In genomic region chr19:33290956-33291622, GRCh38 we compare ENCODE assay signal across 15 cellular contexts. TPM values are rescaled to one million over a fixed set of nuclear protein-coding genes. Genes with fewer than 3 reads are reported as not detected.
DNase-seq lines count a peak whose midpoint lies in the region; ATAC-seq, FAIRE-seq and TF ChIP-seq lines count a peak whose summit lies in the region.
"Had no signal": no experiment of that assay in that cellular context is flagged by ENCODE, and none has a peak within 500 bp of the region (broad histone marks: within the 10 kb centered on the region; RNA-seq: fewer than 3 reads in every experiment).

No MANE protein-coding gene starts in this region.

- H3K79me2 ChIP-seq in GM23248 (ENCODE audit: insufficient read depth) (no peaks in the 10 kb centered on the region), keratinocyte (ENCODE audit: control insufficient read depth, insufficient read depth, low read length) (no peaks in the 10 kb centered on the region)

- no peaks in the 10 kb centered on the region for H3K9me2 ChIP-seq in GM23248 (ENCODE audit: insufficient read depth)

- peaks cover 22% of the 10 kb centered on the region for H3K27me3 ChIP-seq in GM23248 (replicated peaks; ENCODE audit: insufficient read depth)
- H3K27me3 ChIP-seq in keratinocyte (ENCODE audit: control insufficient read depth, extremely low read depth, insufficient read depth, low read length), result no peaks in the 10 kb centered on the region

- no peaks in the 10 kb centered on the region for H3K9me1 ChIP-seq in keratinocyte (ENCODE audit: control insufficient read depth, extremely low read depth, insufficient read depth, low read length)

- H3K4me2 ChIP-seq in GM23248 (ENCODE audit: unreplicated experiment), result no peak overlapping the region
- no peak overlapping the region for H3K4me2 ChIP-seq in keratinocyte (ENCODE audit: control insufficient read depth, extremely low read depth, insufficient read depth, low read depth, low read length)

- H3F3A ChIP-seq in GM23248 (ENCODE audit: insufficient read depth), result peaks cover 12% of the 10 kb centered on the region

- H3K36me3 ChIP-seq in GM23248 (ENCODE audit: low read depth), result no peaks in the 10 kb centered on the region
- H3K36me3 ChIP-seq in keratinocyte (ENCODE audit: control insufficient read depth in 2 of 2, extremely low read depth in 1 of 2, insufficient read depth in 2 of 2, low read length in 2 of 2), result no peaks in the 10 kb centered on the region

- in situ Hi-C loops in GM23248 (cut with MboI), result no loop called here

- H4K20me1 ChIP-seq in GM23248 (ENCODE audit: insufficient read depth) (no peaks in the 10 kb centered on the region), keratinocyte (ENCODE audit: control insufficient read depth, extremely low read depth, insufficient read depth, low read length) (no peaks in the 10 kb centered on the region)
- H4K20me1 ChIP-seq: BLaER1 treated with 17β-estradiol and CSF1 and Interleukin-3, amounts not matched to agents 10 nM and 100 nM had no signal

- H3K4me1 ChIP-seq in GM23248 (ENCODE audit: insufficient read depth), result peaks cover 11% of the 10 kb centered on the region
- H3K4me1 ChIP-seq in keratinocyte (ENCODE audit: control insufficient read depth, extremely low read depth, insufficient read depth, low read length), result peaks cover 50% of the 10 kb centered on the region

- no peak for FAIRE-seq in keratinocyte (lab: Jason Lieb, UNC)

- H2AFZ ChIP-seq in GM23248 (no peak overlapping the region), keratinocyte (ENCODE audit: control insufficient read depth, low read length) (no peak overlapping the region)

- H3K27ac ChIP-seq in GM23248 (no peak overlapping the region), keratinocyte (ENCODE audit: control insufficient read depth, insufficient read depth, low read length) (no peak overlapping the region)
- H3K27ac ChIP-seq: epithelial cell of prostate, psoas muscle had no signal

- H3K9me3 ChIP-seq in GM23248 (ENCODE audit: low read depth), result no peaks in the 10 kb centered on the region
- H3K9me3 ChIP-seq in keratinocyte (ENCODE audit: control insufficient read depth, low read depth, low read length), result no peaks in the 10 kb centered on the region

- no peak overlapping the region for H3K9ac ChIP-seq in GM23248
- H3K9ac ChIP-seq in keratinocyte (ENCODE audit: control insufficient read depth, extremely low read depth, insufficient read depth, low read length), result no peak overlapping the region
- H3K9ac ChIP-seq: BLaER1 treated with 17β-estradiol and CSF1 and Interleukin-3, amounts not matched to agents 10 nM and 100 nM had no signal

- H3K4me3 ChIP-seq in GM23248, result no peak overlapping the region
- no peak overlapping the region for H3K4me3 ChIP-seq in keratinocyte (ENCODE audit: control insufficient read depth in 2 of 3, extremely low read depth in 1 of 3, insufficient read depth in 2 of 3, low read depth in 1 of 3, low read length in 3 of 3)
- H3K4me3 ChIP-seq: BLaER1 treated with 17β-estradiol and CSF1 and Interleukin-3, amounts not matched to agents 10 nM and 100 nM; psoas muscle had no signal

- no peak for TF ChIP-seq CTCF in keratinocyte (optimal IDR thresholded peaks at IDR 0.05 in 1 of 3, IDR thresholded peaks at IDR 0.05 in 1 of 3, conservative IDR thresholded peaks at IDR 0.05 in 1 of 3; ENCODE audit: extremely low read depth in 1 of 3, insufficient read depth in 2 of 3, low read length in 3 of 3)

- dilution Hi-C loops in keratinocyte (cut with MboI; ENCODE audit: extremely low pct_ligation_motif_present, low sequenced_read_pairs), result no loop called here

- no peak for ATAC-seq in HG03280 (IDR thresholded peaks at IDR 0.05; ENCODE audit: unreplicated experiment)
- ATAC-seq: psoas muscle, WTC11 had no signal

- WGBS in GM23248 (ENCODE audit: low coverage in 1 of 2, low lambda C conversion rate in 2 of 2, missing lambda C conversion rate in 2 of 2), 2 experiments, result 77 to 80% methylated on average over 13 to 14 of the region's 14 CpGs

- DNase-seq in GM23248 (peak; percentile 15), RPMI7951 (ENCODE audit: low read depth) (peak; percentile 16), keratinocyte (ENCODE audit: low read depth, low spot score) (peak; percentile 78), renal cortical epithelial cell (ENCODE audit: low read depth) (peak; percentile 67), NCI-H345 treated with DMSO at 0.1 percent for 48 hours (lab: John Stamatoyannopoulos, UW; ENCODE audit: unreplicated experiment) (no peak)
- DNase-seq in activated T-cell treated with anti-CD3 and anti-CD28 coated beads, Interleukin-2, amount 50 U/mL, for 48 hours, result no peak
- DNase-seq in effector CD8-positive, alpha-beta T cell (lab: John Stamatoyannopoulos, UW), result no peak
- DNase-seq: activated naive CD4-positive, alpha-beta T cell treated with anti-CD3 and anti-CD28 coated beads, Interleukin-2, amount 10 ng/mL, durations not matched to agents 7 days and 5 days; NCI-H2107; stimulated activated CD4-positive, alpha-beta T cell treated with anti-CD3 and anti-CD28 coated beads, Interleukin-2, amount 100 ng/mL, for 24 hours had no signal

RNA-seq across cellular contexts. Expression of gene CEBPA, which starts 11.2 kb away (rescaled TPM):
- 0.22 and 0.63 TPM in 2 replicates for total RNA-seq in GM23248 (2014; rRNA removed; shearing (Covaris generic))
- polyA plus RNA-seq in GM23248 (2016; fragmentation: Nextera tagmentation; extraction: Ambion mirVana) (not detected in 2 replicates), keratinocyte (1.5 to 6.4 TPM (median 3.6 TPM) in 3 replicates)
- under 0.01 TPM in 1 of 2 replicates, not detected in the other for total RNA-seq in RPMI7951 (2014; rRNA removed; shearing (Covaris generic))
- 14.5 TPM for polyA plus RNA-seq in keratinocyte (2011; ENCODE audit: low read depth)
- polyA plus RNA-seq in keratinocyte (2011; cell fraction: cytosol; rRNA removed), result 1.3 and 1.9 TPM in 2 replicates
- polyA plus RNA-seq in keratinocyte (2011; cell fraction: nucleus; rRNA removed), result 2.4 and 3.3 TPM in 2 replicates
- 2.0 and 21.4 TPM in 2 replicates for polyA plus RNA-seq in keratinocyte (2012; ENCODE audit: low replicate concordance)
- 1.9 to 4.6 TPM (median 2.1 TPM) in 3 replicates for polyA minus RNA-seq in keratinocyte
- 1.7 TPM for polyA minus RNA-seq in keratinocyte (2011; cell fraction: cytosol; rRNA and poly(A)+ RNA removed)
- 1.5 and 4.0 TPM in 2 replicates for polyA minus RNA-seq in keratinocyte (2011; cell fraction: nucleus; rRNA and poly(A)+ RNA removed)
- 0.35 and 0.99 TPM in 2 replicates for total RNA-seq in renal cortical epithelial cell

Comparison
In these comparisons a context has a peak if more than half of its experiments do, and no peak if none do; other contexts are left out.
1. DNase-seq: peak in GM23248 (single experiment), RPMI7951 (single experiment), keratinocyte (single experiment) and renal cortical epithelial cell (single experiment); none in activated T-cell treated with anti-CD3 and anti-CD28 coated beads, Interleukin-2, amount 50 U/mL, for 48 hours (0 of 2), effector CD8-positive, alpha-beta T cell (single experiment) and NCI-H345 treated with DMSO at 0.1 percent for 48 hours (single experiment).